28 cellular contexts compared by ENCODE assay signal in genomic region chr5:173709145-173709544, GRCh38.
"Had no signal": no experiment of that assay in that cellular context is flagged by ENCODE, and none has a peak within 500 bp of the region (broad histone marks: within the 10 kb centered on the region; RNA-seq: fewer than 3 reads in every experiment).

No MANE protein-coding gene starts in this region.

- H3K9me3 Mint-ChIP-seq: activated B cell treated with CpG ODN at 0.5 μM for 24 hours; activated CD4-positive, alpha-beta memory T cell treated with anti-CD3 and anti-CD28 coated beads for 36 hours; activated CD4-positive, alpha-beta T cell treated with anti-CD3 and anti-CD28 coated beads, Interleukin-2, amount 10 ng/mL, durations not matched to agents 24 days and 14 days; activated T-cell treated with anti-CD3 and anti-CD28 coated beads, Interleukin-2, amount 50 U/mL, for 24 hours; activated T-cell treated with anti-CD3 and anti-CD28 coated beads, Interleukin-2, amount 50 U/mL, for 72 hours; central memory CD8-positive, alpha-beta T cell; dendritic cell treated with granulocyte-macrophage colony-stimulating factor and Interleukin-4, amounts not matched to agents 40 ng/mL and 50 ng/mL, for 4 days; endodermal cell; T-helper 2 cell treated with Interferon-gamma antibody and Interleukin-4, amounts not matched to agents 5 μg/mL and 100 μg/mL, for 36 hours had no signal

- H3K27me3 ChIP-seq: brain microvascular endothelial cell, dorsolateral prefrontal cortex, heart left ventricle had no signal

- H3K4me3 Mint-ChIP-seq: activated B cell treated with CpG ODN at 0.5 μM for 24 hours; activated CD4-positive, alpha-beta memory T cell treated with anti-CD3 and anti-CD28 coated beads for 36 hours; activated CD4-positive, alpha-beta T cell treated with anti-CD3 and anti-CD28 coated beads, Interleukin-2, amount 10 ng/mL, durations not matched to agents 24 days and 14 days; activated naive CD8-positive, alpha-beta T cell; activated T-cell treated with anti-CD3 and anti-CD28 coated beads, Interleukin-2, amount 50 U/mL, for 24 hours; activated T-cell treated with anti-CD3 and anti-CD28 coated beads, Interleukin-2, amount 50 U/mL, for 72 hours; central memory CD8-positive, alpha-beta T cell; dendritic cell treated with granulocyte-macrophage colony-stimulating factor and Interleukin-4, amounts not matched to agents 40 ng/mL and 50 ng/mL, for 4 days; endodermal cell; T-helper 17 cell; T-helper 2 cell treated with Interferon-gamma antibody and Interleukin-4, amounts not matched to agents 5 μg/mL and 100 μg/mL, for 36 hours had no signal

- H3K27ac ChIP-seq: brain microvascular endothelial cell, coronary artery, dorsolateral prefrontal cortex, heart left ventricle, WERI-Rb-1 had no signal

- H3K36me3 Mint-ChIP-seq: activated CD4-positive, alpha-beta memory T cell treated with anti-CD3 and anti-CD28 coated beads for 36 hours; activated naive CD8-positive, alpha-beta T cell had no signal

- DNase-seq: activated B cell treated with CpG ODN at 0.5 μM for 24 hours; activated CD4-positive, alpha-beta memory T cell treated with anti-CD3 and anti-CD28 coated beads for 36 hours; activated CD4-positive, alpha-beta T cell treated with anti-CD3 and anti-CD28 coated beads, Interleukin-2, amount 10 ng/mL, durations not matched to agents 24 days and 14 days; activated CD8-positive, alpha-beta memory T cell treated with anti-CD3 and anti-CD28 coated beads, Interleukin-2, amount 50 U/mL, for 48 hours; activated gamma-delta T cell treated with Interleukin-2 at 50 U/mL for 16 hours; activated naive CD4-positive, alpha-beta T cell treated with anti-CD3 and anti-CD28 coated beads, Interleukin-2, amount 50 U/mL, for 16 hours; activated naive CD4-positive, alpha-beta T cell treated with Interleukin-2 at 50 U/mL for 16 hours; activated T-cell treated with anti-CD3 and anti-CD28 coated beads for 4 hours; activated T-cell treated with anti-CD3 and anti-CD28 coated beads, Interleukin-2, amount 50 U/mL, for 24 hours; activated T-cell treated with anti-CD3 and anti-CD28 coated beads, Interleukin-2, amount 50 U/mL, for 72 hours; amniotic stem cell; anterior cingulate cortex; brain microvascular endothelial cell; dorsolateral prefrontal cortex; effector memory CD4-positive, alpha-beta T cell; endodermal cell; foreskin fibroblast; heart left ventricle; T-helper 17 cell; T1000; WERI-Rb-1 had no signal

- H3K4me3 ChIP-seq: coronary artery, dorsolateral prefrontal cortex, heart left ventricle had no signal

- H3K36me3 ChIP-seq: brain microvascular endothelial cell, heart left ventricle, WERI-Rb-1 had no signal

- H3K27me3 Mint-ChIP-seq: activated B cell treated with CpG ODN at 0.5 μM for 24 hours; activated CD4-positive, alpha-beta memory T cell treated with anti-CD3 and anti-CD28 coated beads for 36 hours; activated CD4-positive, alpha-beta T cell treated with anti-CD3 and anti-CD28 coated beads, Interleukin-2, amount 10 ng/mL, durations not matched to agents 24 days and 14 days; activated naive CD8-positive, alpha-beta T cell; activated T-cell treated with anti-CD3 and anti-CD28 coated beads, Interleukin-2, amount 50 U/mL, for 24 hours; dendritic cell treated with granulocyte-macrophage colony-stimulating factor and Interleukin-4, amounts not matched to agents 40 ng/mL and 50 ng/mL, for 4 days had no signal

- ATAC-seq: activated CD4-positive, CD25-positive, alpha-beta regulatory T cell treated with anti-CD3 and anti-CD28 coated beads, Interleukin-2, amount 50 U/mL, for 24 hours; activated T-cell treated with anti-CD3 and anti-CD28 coated beads, Interleukin-2, amount 50 U/mL, for 72 hours; esophagus mucosa; heart left ventricle; T-helper 17 cell had no signal

- H3K4me1 Mint-ChIP-seq: activated CD4-positive, alpha-beta T cell treated with anti-CD3 and anti-CD28 coated beads, Interleukin-2, amount 10 ng/mL, durations not matched to agents 24 days and 14 days; central memory CD8-positive, alpha-beta T cell had no signal

- H3K9me3 ChIP-seq: heart left ventricle had no signal

- H3K27ac Mint-ChIP-seq: activated B cell treated with CpG ODN at 0.5 μM for 24 hours; activated CD4-positive, alpha-beta memory T cell treated with anti-CD3 and anti-CD28 coated beads for 36 hours; activated CD4-positive, alpha-beta T cell treated with anti-CD3 and anti-CD28 coated beads, Interleukin-2, amount 10 ng/mL, durations not matched to agents 24 days and 14 days; activated naive CD8-positive, alpha-beta T cell; activated T-cell treated with anti-CD3 and anti-CD28 coated beads, Interleukin-2, amount 50 U/mL, for 24 hours; activated T-cell treated with anti-CD3 and anti-CD28 coated beads, Interleukin-2, amount 50 U/mL, for 72 hours; dendritic cell treated with granulocyte-macrophage colony-stimulating factor and Interleukin-4, amounts not matched to agents 40 ng/mL and 50 ng/mL, for 4 days; endodermal cell; T-helper 17 cell; T-helper 2 cell treated with Interferon-gamma antibody and Interleukin-4, amounts not matched to agents 5 μg/mL and 100 μg/mL, for 36 hours had no signal
